In the genomic region with DNA sequence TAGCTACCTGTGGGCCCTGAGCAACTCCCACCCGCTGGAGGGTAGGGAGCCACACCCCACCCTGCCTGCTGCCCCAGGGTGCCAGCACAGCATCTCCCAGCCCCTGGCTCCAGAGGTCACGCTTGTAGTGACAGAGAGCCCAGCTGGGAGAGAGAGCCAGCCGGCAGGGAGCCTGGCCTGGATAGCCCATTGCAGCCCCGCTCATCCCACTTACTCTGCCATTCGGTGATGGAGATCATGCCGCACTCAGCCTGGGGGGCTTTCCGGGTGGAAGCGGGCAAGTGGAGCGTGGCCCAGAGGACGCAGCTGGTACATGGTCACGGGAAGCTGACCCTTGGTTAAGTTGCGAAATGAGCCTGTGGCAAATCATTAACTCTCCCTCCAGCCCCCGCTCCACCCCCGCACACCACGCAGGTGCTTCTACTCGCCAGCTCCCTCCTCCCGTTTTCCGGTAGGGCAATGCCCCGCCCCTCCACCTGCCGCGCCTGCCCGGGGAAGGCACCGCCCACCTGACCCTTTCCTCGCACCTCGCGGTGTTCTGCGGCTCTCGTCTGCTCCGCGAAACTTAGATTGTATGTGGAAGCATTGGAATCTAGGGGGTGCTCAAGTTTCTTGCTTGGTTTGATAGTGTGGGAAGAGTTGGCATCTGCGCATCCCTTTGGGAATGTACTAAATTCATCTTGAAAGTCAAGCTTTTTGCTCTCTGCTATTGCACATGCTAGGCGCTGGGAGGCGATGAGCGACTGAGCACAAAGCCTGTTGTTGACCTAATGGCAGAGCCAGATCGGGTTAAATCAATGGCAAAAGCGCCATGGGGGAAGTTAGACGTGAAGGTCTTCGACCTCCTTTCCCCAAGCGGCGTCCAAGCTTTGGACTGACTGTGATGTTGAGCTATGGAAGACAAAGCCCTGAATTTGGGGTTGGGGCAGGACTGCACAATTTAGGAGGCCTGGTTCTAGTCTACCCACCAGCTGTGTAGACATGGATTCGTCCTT, we compare ENCODE assay signal across 1 cellular context.
TF ChIP-seq lines count a peak whose summit lies in the region.

A gene with protein sequence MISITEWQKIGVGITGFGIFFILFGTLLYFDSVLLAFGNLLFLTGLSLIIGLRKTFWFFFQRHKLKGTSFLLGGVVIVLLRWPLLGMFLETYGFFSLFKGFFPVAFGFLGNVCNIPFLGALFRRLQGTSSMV (minus strand): TSS at position 321 of the 995 bp plus-strand sequence. CDS start 82 bp downstream, at position 239.

TF ChIP-seq in HepG2, 621 proteins besides CTCF, POLR2A, EP300 and RAD21 (continued from another document and continues in another):
- no peak for TF ChIP-seq MAFK (conservative IDR thresholded peaks at IDR 0.05 in 1 of 2, IDR thresholded peaks at IDR 0.05 in 1 of 2; ENCODE audit: low read length in 2 of 2)
- TF ChIP-seq HES4 (CRISPR knock-in tag; IDR thresholded peaks at IDR 0.05; ENCODE audit: borderline replicate concordance): peak; percentile 87
- TF ChIP-seq, protein P1, sequence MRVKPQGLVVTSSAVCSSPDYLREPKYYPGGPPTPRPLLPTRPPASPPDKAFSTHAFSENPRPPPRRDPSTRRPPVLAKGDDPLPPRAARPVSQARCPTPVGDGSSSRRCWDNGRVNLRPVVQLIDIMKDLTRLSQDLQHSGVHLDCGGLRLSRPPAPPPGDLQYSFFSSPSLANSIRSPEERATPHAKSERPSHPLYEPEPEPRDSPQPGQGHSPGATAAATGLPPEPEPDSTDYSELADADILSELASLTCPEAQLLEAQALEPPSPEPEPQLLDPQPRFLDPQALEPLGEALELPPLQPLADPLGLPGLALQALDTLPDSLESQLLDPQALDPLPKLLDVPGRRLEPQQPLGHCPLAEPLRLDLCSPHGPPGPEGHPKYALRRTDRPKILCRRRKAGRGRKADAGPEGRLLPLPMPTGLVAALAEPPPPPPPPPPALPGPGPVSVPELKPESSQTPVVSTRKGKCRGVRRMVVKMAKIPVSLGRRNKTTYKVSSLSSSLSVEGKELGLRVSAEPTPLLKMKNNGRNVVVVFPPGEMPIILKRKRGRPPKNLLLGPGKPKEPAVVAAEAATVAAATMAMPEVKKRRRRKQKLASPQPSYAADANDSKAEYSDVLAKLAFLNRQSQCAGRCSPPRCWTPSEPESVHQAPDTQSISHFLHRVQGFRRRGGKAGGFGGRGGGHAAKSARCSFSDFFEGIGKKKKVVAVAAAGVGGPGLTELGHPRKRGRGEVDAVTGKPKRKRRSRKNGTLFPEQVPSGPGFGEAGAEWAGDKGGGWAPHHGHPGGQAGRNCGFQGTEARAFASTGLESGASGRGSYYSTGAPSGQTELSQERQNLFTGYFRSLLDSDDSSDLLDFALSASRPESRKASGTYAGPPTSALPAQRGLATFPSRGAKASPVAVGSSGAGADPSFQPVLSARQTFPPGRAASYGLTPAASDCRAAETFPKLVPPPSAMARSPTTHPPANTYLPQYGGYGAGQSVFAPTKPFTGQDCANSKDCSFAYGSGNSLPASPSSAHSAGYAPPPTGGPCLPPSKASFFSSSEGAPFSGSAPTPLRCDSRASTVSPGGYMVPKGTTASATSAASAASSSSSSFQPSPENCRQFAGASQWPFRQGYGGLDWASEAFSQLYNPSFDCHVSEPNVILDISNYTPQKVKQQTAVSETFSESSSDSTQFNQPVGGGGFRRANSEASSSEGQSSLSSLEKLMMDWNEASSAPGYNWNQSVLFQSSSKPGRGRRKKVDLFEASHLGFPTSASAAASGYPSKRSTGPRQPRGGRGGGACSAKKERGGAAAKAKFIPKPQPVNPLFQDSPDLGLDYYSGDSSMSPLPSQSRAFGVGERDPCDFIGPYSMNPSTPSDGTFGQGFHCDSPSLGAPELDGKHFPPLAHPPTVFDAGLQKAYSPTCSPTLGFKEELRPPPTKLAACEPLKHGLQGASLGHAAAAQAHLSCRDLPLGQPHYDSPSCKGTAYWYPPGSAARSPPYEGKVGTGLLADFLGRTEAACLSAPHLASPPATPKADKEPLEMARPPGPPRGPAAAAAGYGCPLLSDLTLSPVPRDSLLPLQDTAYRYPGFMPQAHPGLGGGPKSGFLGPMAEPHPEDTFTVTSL (CRISPR knock-in tag; IDR thresholded peaks at IDR 0.05; ENCODE audit: borderline replicate concordance): peak; percentile 18; the same call in 1 of the 2 replicates
- TF ChIP-seq GATAD1 (CRISPR knock-in tag; IDR thresholded peaks at IDR 0.05): peak; percentile 82
- TF ChIP-seq MTA1 (CRISPR knock-in tag; IDR thresholded peaks at IDR 0.05; ENCODE audit: borderline replicate concordance): peak; percentile 80
- TF ChIP-seq FIP1L1 (IDR thresholded peaks at IDR 0.05; ENCODE audit: borderline replicate concordance, insufficient read depth, low read depth, low read length): no peak
- TF ChIP-seq, protein P2, sequence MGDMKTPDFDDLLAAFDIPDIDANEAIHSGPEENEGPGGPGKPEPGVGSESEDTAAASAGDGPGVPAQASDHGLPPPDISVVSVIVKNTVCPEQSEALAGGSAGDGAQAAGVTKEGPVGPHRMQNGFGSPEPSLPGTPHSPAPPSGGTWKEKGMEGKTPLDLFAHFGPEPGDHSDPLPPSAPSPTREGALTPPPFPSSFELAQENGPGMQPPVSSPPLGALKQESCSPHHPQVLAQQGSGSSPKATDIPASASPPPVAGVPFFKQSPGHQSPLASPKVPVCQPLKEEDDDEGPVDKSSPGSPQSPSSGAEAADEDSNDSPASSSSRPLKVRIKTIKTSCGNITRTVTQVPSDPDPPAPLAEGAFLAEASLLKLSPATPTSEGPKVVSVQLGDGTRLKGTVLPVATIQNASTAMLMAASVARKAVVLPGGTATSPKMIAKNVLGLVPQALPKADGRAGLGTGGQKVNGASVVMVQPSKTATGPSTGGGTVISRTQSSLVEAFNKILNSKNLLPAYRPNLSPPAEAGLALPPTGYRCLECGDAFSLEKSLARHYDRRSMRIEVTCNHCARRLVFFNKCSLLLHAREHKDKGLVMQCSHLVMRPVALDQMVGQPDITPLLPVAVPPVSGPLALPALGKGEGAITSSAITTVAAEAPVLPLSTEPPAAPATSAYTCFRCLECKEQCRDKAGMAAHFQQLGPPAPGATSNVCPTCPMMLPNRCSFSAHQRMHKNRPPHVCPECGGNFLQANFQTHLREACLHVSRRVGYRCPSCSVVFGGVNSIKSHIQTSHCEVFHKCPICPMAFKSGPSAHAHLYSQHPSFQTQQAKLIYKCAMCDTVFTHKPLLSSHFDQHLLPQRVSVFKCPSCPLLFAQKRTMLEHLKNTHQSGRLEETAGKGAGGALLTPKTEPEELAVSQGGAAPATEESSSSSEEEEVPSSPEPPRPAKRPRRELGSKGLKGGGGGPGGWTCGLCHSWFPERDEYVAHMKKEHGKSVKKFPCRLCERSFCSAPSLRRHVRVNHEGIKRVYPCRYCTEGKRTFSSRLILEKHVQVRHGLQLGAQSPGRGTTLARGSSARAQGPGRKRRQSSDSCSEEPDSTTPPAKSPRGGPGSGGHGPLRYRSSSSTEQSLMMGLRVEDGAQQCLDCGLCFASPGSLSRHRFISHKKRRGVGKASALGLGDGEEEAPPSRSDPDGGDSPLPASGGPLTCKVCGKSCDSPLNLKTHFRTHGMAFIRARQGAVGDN (CRISPR knock-in tag; IDR thresholded peaks at IDR 0.05): peak; percentile 99
- TF ChIP-seq, protein P3, sequence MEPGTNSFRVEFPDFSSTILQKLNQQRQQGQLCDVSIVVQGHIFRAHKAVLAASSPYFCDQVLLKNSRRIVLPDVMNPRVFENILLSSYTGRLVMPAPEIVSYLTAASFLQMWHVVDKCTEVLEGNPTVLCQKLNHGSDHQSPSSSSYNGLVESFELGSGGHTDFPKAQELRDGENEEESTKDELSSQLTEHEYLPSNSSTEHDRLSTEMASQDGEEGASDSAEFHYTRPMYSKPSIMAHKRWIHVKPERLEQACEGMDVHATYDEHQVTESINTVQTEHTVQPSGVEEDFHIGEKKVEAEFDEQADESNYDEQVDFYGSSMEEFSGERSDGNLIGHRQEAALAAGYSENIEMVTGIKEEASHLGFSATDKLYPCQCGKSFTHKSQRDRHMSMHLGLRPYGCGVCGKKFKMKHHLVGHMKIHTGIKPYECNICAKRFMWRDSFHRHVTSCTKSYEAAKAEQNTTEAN (CRISPR knock-in tag; conservative IDR thresholded peaks at IDR 0.05): peak; percentile 60
- peak; percentile 5; the same call in 1 of the 2 replicates for TF ChIP-seq FOSL2 (CRISPR knock-in tag; IDR thresholded peaks at IDR 0.05)
- TF ChIP-seq FOXA1 (IDR thresholded peaks at IDR 0.05): no peak
- TF ChIP-seq FOXA1 (CRISPR knock-in tag; IDR thresholded peaks at IDR 0.05): peak; percentile 92
- no peak for TF ChIP-seq TP53 (CRISPR knock-in tag; conservative IDR thresholded peaks at IDR 0.05)
- TF ChIP-seq, protein P4, sequence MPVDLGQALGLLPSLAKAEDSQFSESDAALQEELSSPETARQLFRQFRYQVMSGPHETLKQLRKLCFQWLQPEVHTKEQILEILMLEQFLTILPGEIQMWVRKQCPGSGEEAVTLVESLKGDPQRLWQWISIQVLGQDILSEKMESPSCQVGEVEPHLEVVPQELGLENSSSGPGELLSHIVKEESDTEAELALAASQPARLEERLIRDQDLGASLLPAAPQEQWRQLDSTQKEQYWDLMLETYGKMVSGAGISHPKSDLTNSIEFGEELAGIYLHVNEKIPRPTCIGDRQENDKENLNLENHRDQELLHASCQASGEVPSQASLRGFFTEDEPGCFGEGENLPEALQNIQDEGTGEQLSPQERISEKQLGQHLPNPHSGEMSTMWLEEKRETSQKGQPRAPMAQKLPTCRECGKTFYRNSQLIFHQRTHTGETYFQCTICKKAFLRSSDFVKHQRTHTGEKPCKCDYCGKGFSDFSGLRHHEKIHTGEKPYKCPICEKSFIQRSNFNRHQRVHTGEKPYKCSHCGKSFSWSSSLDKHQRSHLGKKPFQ (CRISPR knock-in tag; IDR thresholded peaks at IDR 0.05; ENCODE audit: insufficient replicate concordance): peak; percentile 72
- TF ChIP-seq NFE2 (CRISPR knock-in tag; IDR thresholded peaks at IDR 0.05): no peak
- TF ChIP-seq RXRB (CRISPR knock-in tag; IDR thresholded peaks at IDR 0.05; ENCODE audit: borderline replicate concordance): peak; percentile 74
- 0 out of 2 replicates have a peak, but pooled peaks have one; percentile 11 for TF ChIP-seq ZNF234 (CRISPR knock-in tag; conservative IDR thresholded peaks at IDR 0.05)
- no peak for TF ChIP-seq CBX2 (IDR thresholded peaks at IDR 0.05; ENCODE audit: low read depth, low read length)
- TF ChIP-seq CBX2 (CRISPR knock-in tag; IDR thresholded peaks at IDR 0.05; ENCODE audit: low read depth): 0 out of 2 replicates have a peak, but pooled peaks have one; percentile 70
- peak; percentile 62; the same call in 1 of the 2 replicates for TF ChIP-seq ATF1 (CRISPR knock-in tag; IDR thresholded peaks at IDR 0.05)
- peak; percentile 89; the same call in 1 of the 2 replicates for TF ChIP-seq ZNF232 (CRISPR knock-in tag; IDR thresholded peaks at IDR 0.05; ENCODE audit: borderline replicate concordance)
- TF ChIP-seq, protein P5, sequence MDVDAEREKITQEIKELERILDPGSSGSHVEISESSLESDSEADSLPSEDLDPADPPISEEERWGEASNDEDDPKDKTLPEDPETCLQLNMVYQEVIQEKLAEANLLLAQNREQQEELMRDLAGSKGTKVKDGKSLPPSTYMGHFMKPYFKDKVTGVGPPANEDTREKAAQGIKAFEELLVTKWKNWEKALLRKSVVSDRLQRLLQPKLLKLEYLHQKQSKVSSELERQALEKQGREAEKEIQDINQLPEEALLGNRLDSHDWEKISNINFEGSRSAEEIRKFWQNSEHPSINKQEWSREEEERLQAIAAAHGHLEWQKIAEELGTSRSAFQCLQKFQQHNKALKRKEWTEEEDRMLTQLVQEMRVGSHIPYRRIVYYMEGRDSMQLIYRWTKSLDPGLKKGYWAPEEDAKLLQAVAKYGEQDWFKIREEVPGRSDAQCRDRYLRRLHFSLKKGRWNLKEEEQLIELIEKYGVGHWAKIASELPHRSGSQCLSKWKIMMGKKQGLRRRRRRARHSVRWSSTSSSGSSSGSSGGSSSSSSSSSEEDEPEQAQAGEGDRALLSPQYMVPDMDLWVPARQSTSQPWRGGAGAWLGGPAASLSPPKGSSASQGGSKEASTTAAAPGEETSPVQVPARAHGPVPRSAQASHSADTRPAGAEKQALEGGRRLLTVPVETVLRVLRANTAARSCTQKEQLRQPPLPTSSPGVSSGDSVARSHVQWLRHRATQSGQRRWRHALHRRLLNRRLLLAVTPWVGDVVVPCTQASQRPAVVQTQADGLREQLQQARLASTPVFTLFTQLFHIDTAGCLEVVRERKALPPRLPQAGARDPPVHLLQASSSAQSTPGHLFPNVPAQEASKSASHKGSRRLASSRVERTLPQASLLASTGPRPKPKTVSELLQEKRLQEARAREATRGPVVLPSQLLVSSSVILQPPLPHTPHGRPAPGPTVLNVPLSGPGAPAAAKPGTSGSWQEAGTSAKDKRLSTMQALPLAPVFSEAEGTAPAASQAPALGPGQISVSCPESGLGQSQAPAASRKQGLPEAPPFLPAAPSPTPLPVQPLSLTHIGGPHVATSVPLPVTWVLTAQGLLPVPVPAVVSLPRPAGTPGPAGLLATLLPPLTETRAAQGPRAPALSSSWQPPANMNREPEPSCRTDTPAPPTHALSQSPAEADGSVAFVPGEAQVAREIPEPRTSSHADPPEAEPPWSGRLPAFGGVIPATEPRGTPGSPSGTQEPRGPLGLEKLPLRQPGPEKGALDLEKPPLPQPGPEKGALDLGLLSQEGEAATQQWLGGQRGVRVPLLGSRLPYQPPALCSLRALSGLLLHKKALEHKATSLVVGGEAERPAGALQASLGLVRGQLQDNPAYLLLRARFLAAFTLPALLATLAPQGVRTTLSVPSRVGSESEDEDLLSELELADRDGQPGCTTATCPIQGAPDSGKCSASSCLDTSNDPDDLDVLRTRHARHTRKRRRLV (CRISPR knock-in tag; IDR thresholded peaks at IDR 0.05): peak; percentile 88
- TF ChIP-seq ZNF761 (CRISPR knock-in tag; conservative IDR thresholded peaks at IDR 0.05): peak; percentile 74; the same call in 1 of the 2 replicates
- TF ChIP-seq NR2F1 (CRISPR knock-in tag; IDR thresholded peaks at IDR 0.05): peak; percentile 62 to 80
- TF ChIP-seq SOX6 (IDR thresholded peaks at IDR 0.05): no peak
- peak; percentile 79 for TF ChIP-seq SOX6 (CRISPR knock-in tag; IDR thresholded peaks at IDR 0.05)
- peak; percentile 79 for TF ChIP-seq MAZ (IDR thresholded peaks at IDR 0.05; ENCODE audit: borderline replicate concordance, low read depth, low read length)
- peak; percentile 97 for TF ChIP-seq MAZ (CRISPR knock-in tag; IDR thresholded peaks at IDR 0.05; ENCODE audit: low read depth)
- no peak for TF ChIP-seq SP1 (IDR thresholded peaks at IDR 0.05)
- TF ChIP-seq SP1 (CRISPR knock-in tag; IDR thresholded peaks at IDR 0.05): peak; percentile 78
- TF ChIP-seq ZBTB8A (CRISPR knock-in tag; IDR thresholded peaks at IDR 0.05; ENCODE audit: borderline replicate concordance, low read depth): 0 out of 2 replicates have a peak, but pooled peaks have one; percentile 17
- peak; percentile 55; the same call in 1 of the 2 replicates for TF ChIP-seq ZSCAN9 (CRISPR knock-in tag; IDR thresholded peaks at IDR 0.05; ENCODE audit: borderline replicate concordance)
- no peak for TF ChIP-seq GTF2F1 (IDR thresholded peaks at IDR 0.05; ENCODE audit: low read length)
- TF ChIP-seq ZSCAN21 (CRISPR knock-in tag; IDR thresholded peaks at IDR 0.05; ENCODE audit: borderline replicate concordance): peak; percentile 61
- peak; percentile 93 for TF ChIP-seq KLF6 (CRISPR knock-in tag; IDR thresholded peaks at IDR 0.05)
- no peak for TF ChIP-seq ZNF101 (CRISPR knock-in tag; IDR thresholded peaks at IDR 0.05; ENCODE audit: borderline replicate concordance, low read depth)
- peak; percentile 92 for TF ChIP-seq SAP130 (CRISPR knock-in tag; IDR thresholded peaks at IDR 0.05; ENCODE audit: low read depth)
- peak; percentile 53; the same call in 1 of the 2 replicates for TF ChIP-seq KMT2A (CRISPR knock-in tag; IDR thresholded peaks at IDR 0.05)
- TF ChIP-seq, protein P6, sequence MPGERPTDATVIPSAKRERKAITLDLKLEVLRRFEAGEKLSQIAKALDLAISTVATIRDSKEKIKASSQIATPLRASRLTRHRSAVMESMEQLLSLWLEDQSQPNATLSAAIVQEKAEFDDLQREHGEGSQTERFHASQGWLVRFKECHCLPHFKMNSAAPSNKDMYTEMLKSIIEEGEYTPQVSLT (CRISPR knock-in tag; IDR thresholded peaks at IDR 0.05; ENCODE audit: borderline replicate concordance, low read depth): peak; percentile 86; the same call in 1 of the 2 replicates
